Comparison of ENCODE assay signal across 10 cellular contexts in genomic region chr6:127519469-127519785, GRCh38. TPM values are rescaled to one million over a fixed set of nuclear protein-coding genes. Genes with fewer than 3 reads are reported as not detected.
DNase-seq lines count a peak whose midpoint lies in the region; ATAC-seq and TF ChIP-seq lines count a peak whose summit lies in the region.
"Had no signal": no experiment of that assay in that cellular context is flagged by ENCODE, and none has a peak within 500 bp of the region (broad histone marks: within the 10 kb centered on the region; RNA-seq: fewer than 3 reads in every experiment).

No MANE protein-coding gene starts in this region.

- H3K4me3 Mint-ChIP-seq in activated naive CD4-positive, alpha-beta T cell treated with anti-CD3 and anti-CD28 coated beads for 36 hours: peak overlapping the region; percentile 70
- peak overlapping the region; percentile 82 for H3K4me3 Mint-ChIP-seq in activated naive CD8-positive, alpha-beta T cell

- ATAC-seq in activated naive CD4-positive, alpha-beta T cell treated with anti-CD3 and anti-CD28 coated beads, Interleukin-2, amount 50 U/mL, for 72 hours: no peak
- ATAC-seq in GM18505 (IDR thresholded peaks at IDR 0.05; ENCODE audit: unreplicated experiment) (no peak), HG03432 (IDR thresholded peaks at IDR 0.05; ENCODE audit: unreplicated experiment) (no peak), GM21360 (IDR thresholded peaks at IDR 0.05; ENCODE audit: unreplicated experiment) (no peak)

- peaks cover 46% of the 10 kb centered on the region for H3K27me3 Mint-ChIP-seq in activated naive CD4-positive, alpha-beta T cell treated with anti-CD3 and anti-CD28 coated beads for 36 hours (ENCODE audit: low read depth)
- H3K27me3 Mint-ChIP-seq in activated naive CD8-positive, alpha-beta T cell: peaks cover 41% of the 10 kb centered on the region

- WGBS in suprapubic skin: 7% methylated on average over 10 of the region's 10 CpGs

- H3K27ac ChIP-seq in suprapubic skin: no peak overlapping the region
- H3K27ac ChIP-seq: C4-2B had no signal

- peaks cover 28% of the 10 kb centered on the region for H3K4me1 Mint-ChIP-seq in activated naive CD4-positive, alpha-beta T cell treated with anti-CD3 and anti-CD28 coated beads for 36 hours (ENCODE audit: low read depth)
- peaks cover 34% of the 10 kb centered on the region for H3K4me1 Mint-ChIP-seq in activated naive CD8-positive, alpha-beta T cell (ENCODE audit: low read depth)

- H3K27me3 ChIP-seq in iPS-15b (ENCODE audit: control insufficient read depth, insufficient read depth, low read length) (peaks cover 24% of the 10 kb centered on the region), suprapubic skin (peaks cover 80% of the 10 kb centered on the region)

- TF ChIP-seq EP300 in suprapubic skin (IDR thresholded peaks at IDR 0.05): no peak

- H3K36me3 Mint-ChIP-seq in activated naive CD4-positive, alpha-beta T cell treated with anti-CD3 and anti-CD28 coated beads for 36 hours (ENCODE audit: low read depth): no peaks in the 10 kb centered on the region
- H3K36me3 Mint-ChIP-seq in activated naive CD4-positive, alpha-beta T cell treated with anti-CD3 and anti-CD28 coated beads, Interleukin-2, amount 50 U/mL, for 72 hours: peaks cover 9 to 23% of the 10 kb centered on the region in 2 donors
- no peaks in the 10 kb centered on the region for H3K36me3 Mint-ChIP-seq in activated naive CD8-positive, alpha-beta T cell

- DNase-seq in activated naive CD4-positive, alpha-beta T cell treated with anti-CD3 and anti-CD28 coated beads for 36 hours: no peak
- DNase-seq in activated naive CD4-positive, alpha-beta T cell treated with anti-CD3 and anti-CD28 coated beads, Interleukin-2, amount 50 U/mL, for 72 hours (ENCODE audit: low spot score in 2 of 2): no peak
- no peak for DNase-seq in suprapubic skin (ENCODE audit: low spot score in 2 of 2)

- intact Hi-C loops in activated naive CD4-positive, alpha-beta T cell treated with anti-CD3 and anti-CD28 coated beads for 36 hours (cut with micrococcal nuclease): loop anchor here (5.0 kb wide), 3 partner anchors 243 to 1737 kb away; no protein-coding TSS in a partner anchor

- no peak for TF ChIP-seq CTCF in suprapubic skin (IDR thresholded peaks at IDR 0.05)

- CTCF ChIA-PET in activated naive CD4-positive, alpha-beta T cell treated with anti-CD3 and anti-CD28 coated beads for 36 hours (lab: Charles Lee): interaction anchor here (0.5 to 3.0 kb wide), 5 partner anchors 20 to 253 kb away, joined by 3 to 16 read pairs (median 4); partner anchors contain the start of genes KIAA0408 and RNF146

- H3K9ac ChIP-seq in iPS-15b (ENCODE audit: low read depth, low read length): no peak overlapping the region

- H3K4me3 ChIP-seq in iPS-15b (ENCODE audit: low read depth, low read length) (peak overlapping the region; percentile 59), suprapubic skin (peak overlapping the region; percentile 24)

- H3K27ac Mint-ChIP-seq in activated naive CD4-positive, alpha-beta T cell treated with anti-CD3 and anti-CD28 coated beads for 36 hours: no peak overlapping the region
- H3K27ac Mint-ChIP-seq in activated naive CD4-positive, alpha-beta T cell treated with anti-CD3 and anti-CD28 coated beads, Interleukin-2, amount 50 U/mL, for 72 hours: no peak overlapping the region
- H3K27ac Mint-ChIP-seq in activated naive CD8-positive, alpha-beta T cell: no peak overlapping the region

- H3K4me1 ChIP-seq in iPS-15b (ENCODE audit: control insufficient read depth, insufficient read depth, low read length) (no peaks in the 10 kb centered on the region), suprapubic skin (peaks cover 40% of the 10 kb centered on the region)

- H3K36me3 ChIP-seq in iPS-15b (ENCODE audit: control insufficient read depth, insufficient read depth, low read length) (no peaks in the 10 kb centered on the region), suprapubic skin (no peaks in the 10 kb centered on the region)

- H3K9me3 ChIP-seq in iPS-15b (ENCODE audit: control insufficient read depth, insufficient read depth, low read length) (no peaks in the 10 kb centered on the region), suprapubic skin (no peaks in the 10 kb centered on the region)

- H3K9me3 Mint-ChIP-seq in activated naive CD4-positive, alpha-beta T cell treated with anti-CD3 and anti-CD28 coated beads for 36 hours: no peaks in the 10 kb centered on the region
- no peaks in the 10 kb centered on the region for H3K9me3 Mint-ChIP-seq in activated naive CD4-positive, alpha-beta T cell treated with anti-CD3 and anti-CD28 coated beads, Interleukin-2, amount 50 U/mL, for 72 hours
- H3K9me3 Mint-ChIP-seq in activated naive CD8-positive, alpha-beta T cell (ENCODE audit: low read depth): no peaks in the 10 kb centered on the region

- TF ChIP-seq POLR2A in suprapubic skin (IDR thresholded peaks at IDR 0.05) (no peak), GM18505 (IDR thresholded peaks at IDR 0.05; ENCODE audit: borderline replicate concordance, extremely low read depth, insufficient read depth, insufficient read length) (no peak)

RNA-seq across cellular contexts. Expression of gene C6orf58, which starts 57.5 kb away (rescaled TPM):
- total RNA-seq in activated naive CD4-positive, alpha-beta T cell treated with anti-CD3 and anti-CD28 coated beads for 36 hours: not detected
- not detected for total RNA-seq in activated naive CD4-positive, alpha-beta T cell treated with anti-CD3 and anti-CD28 coated beads, Interleukin-2, amount 50 U/mL, for 72 hours
- not detected for total RNA-seq in suprapubic skin
- total RNA-seq: dermis blood vessel endothelial cell had no signal
